In the genomic region with DNA sequence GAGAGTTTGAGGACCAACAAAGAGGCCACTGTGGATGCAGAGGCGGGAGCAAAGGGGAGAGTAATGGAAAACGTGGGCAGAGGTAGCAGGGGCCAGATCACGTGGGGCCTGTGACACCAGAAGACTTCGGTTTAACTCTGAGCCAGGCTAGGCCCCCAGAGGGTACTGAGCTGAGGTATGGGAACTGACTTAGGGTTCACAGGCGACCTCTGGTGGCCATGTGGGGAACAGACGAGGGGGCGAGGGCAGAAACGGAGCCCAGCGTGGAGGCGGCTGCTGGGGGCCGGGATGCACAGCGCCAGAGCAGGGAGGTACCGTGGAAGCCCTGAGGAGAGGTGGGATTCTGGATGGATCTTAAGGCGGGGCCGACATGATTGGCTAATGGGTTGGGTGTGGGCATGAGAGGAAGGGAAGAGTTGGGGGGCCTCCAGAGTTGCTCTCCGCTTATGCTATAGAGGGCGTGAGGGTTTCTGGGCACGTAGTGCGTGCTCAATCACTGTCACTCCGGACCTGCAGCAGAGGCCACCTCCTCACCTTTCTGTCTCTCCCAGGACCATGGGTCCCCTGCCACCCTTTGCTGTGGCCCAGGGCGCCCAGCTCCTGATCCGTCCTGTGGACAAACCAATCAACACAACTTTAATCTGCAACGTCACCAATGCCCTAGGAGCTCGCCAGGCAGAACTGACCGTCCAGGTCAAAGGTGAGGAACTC, we compare ENCODE assay signal across 8 cellular contexts. TPM values are rescaled to one million over a fixed set of nuclear protein-coding genes. Genes with fewer than 3 reads are reported as not detected.
DNase-seq lines count a peak whose midpoint lies in the region; ATAC-seq and TF ChIP-seq lines count a peak whose summit lies in the region.

No MANE protein-coding gene starts in this region.

- intact Hi-C loops in breast epithelium (cut with DNase I; ENCODE audit: low total_unique reads): no loop called here

- DNase-seq in GM12864 (ENCODE audit: low read depth): peak; percentile 19
- peak; percentile 46 for DNase-seq in M059J (ENCODE audit: low read depth)
- peak; percentile 72 for DNase-seq in WERI-Rb-1
- DNase-seq in breast epithelium (ENCODE audit: low spot score in 2 of 2): peak in 1 of 2 donors; percentile 23
- peak; percentile 63 for DNase-seq in kidney tubule cell (ENCODE audit: low spot score)
- DNase-seq in stimulated activated CD4-positive, alpha-beta T cell treated with anti-CD3 and anti-CD28 coated beads, TNF-alpha, amount 100 ng/mL, for 1 hour (ENCODE audit: low read depth in 3 of 3, low spot score in 1 of 3): peak in 2 of 3 donors; percentile 30 to 61
- DNase-seq in middle frontal gyrus (ENCODE audit: extremely low spot score, low spot score): no peak

- H3K27me3 ChIP-seq in WERI-Rb-1 (ENCODE audit: insufficient read depth, low read depth, severe bottlenecking): no peaks in the 10 kb centered on the region
- no peaks in the 10 kb centered on the region for H3K27me3 ChIP-seq in breast epithelium

- no peak for ATAC-seq in GM19035 (IDR thresholded peaks at IDR 0.05; ENCODE audit: unreplicated experiment)

- H3K4me3 ChIP-seq in GM12864 (ENCODE audit: low read depth, low read length) (no peak overlapping the region), WERI-Rb-1 (ENCODE audit: low read depth, low read length) (no peak overlapping the region), breast epithelium (no peak overlapping the region)

- H3K9me3 ChIP-seq in WERI-Rb-1 (ENCODE audit: severe bottlenecking) (no peaks in the 10 kb centered on the region), breast epithelium (no peaks in the 10 kb centered on the region)

- H3K27ac ChIP-seq in WERI-Rb-1 (no peak overlapping the region), breast epithelium (no peak overlapping the region)

- H3K36me3 ChIP-seq in WERI-Rb-1 (peaks cover 96% of the 10 kb centered on the region), breast epithelium (no peaks in the 10 kb centered on the region)

- TF ChIP-seq CTCF in GM12864 (IDR thresholded peaks at IDR 0.05; ENCODE audit: low read depth, low read length, missing control alignments) (peak; percentile 94), WERI-Rb-1 (IDR thresholded peaks at IDR 0.05; ENCODE audit: low read depth, low read length) (peak; percentile 75), breast epithelium (IDR thresholded peaks at IDR 0.05) (peak; percentile 59 to 82 (median 79))

- no peak for TF ChIP-seq POLR2A in breast epithelium (IDR thresholded peaks at IDR 0.05)

- H3K4me1 ChIP-seq in breast epithelium: no peaks in the 10 kb centered on the region

RNA-seq across cellular contexts. Expression of gene PVR, which starts 13.7 kb away (rescaled TPM):
- total RNA-seq in M059J (2014; rRNA removed; shearing (Covaris generic)): 95.2 and 146 TPM in 2 replicates
- total RNA-seq in breast epithelium: 10 to 100 TPM in 2 of 3 donors, 1 to 10 TPM in 1; 8.5 to 30.2 (median 22.0) TPM

RNA-seq across cellular contexts. Expression of gene CEACAM19, which starts 13.9 kb away (rescaled TPM):
- total RNA-seq in M059J (2014; rRNA removed; shearing (Covaris generic)): 1.2 and 1.8 TPM in 2 replicates
- total RNA-seq in breast epithelium: 1 to 10 TPM in 2 of 3 donors, under 1 TPM in 1; 0.96 to 5.3 (median 4.9) TPM

RNA-seq across cellular contexts. Expression of gene CEACAM16, which starts 41.6 kb away (rescaled TPM):
- not detected in 2 replicates for total RNA-seq in M059J (2014; rRNA removed; shearing (Covaris generic))
- not detected for total RNA-seq in breast epithelium

RNA-seq across cellular contexts. Expression of gene IGSF23, which starts 44.0 kb away (rescaled TPM):
- 0.22 and 0.81 TPM in 2 replicates for total RNA-seq in M059J (2014; rRNA removed; shearing (Covaris generic))
- total RNA-seq in breast epithelium: not detected
